Comparison of ENCODE assay signal across 19 cellular contexts in genomic region chr3:69710153-69710977, GRCh38. TPM values are rescaled to one million over a fixed set of nuclear protein-coding genes. Genes with fewer than 3 reads are reported as not detected.
DNase-seq lines count a peak whose midpoint lies in the region; ATAC-seq and TF ChIP-seq lines count a peak whose summit lies in the region.
"Had no signal": no experiment of that assay in that cellular context is flagged by ENCODE, and none has a peak within 500 bp of the region (broad histone marks: within the 10 kb centered on the region; RNA-seq: fewer than 3 reads in every experiment).

No MANE protein-coding gene starts in this region.

- no peak for TF ChIP-seq CTCF in SK-N-SH (IDR thresholded peaks at IDR 0.05)
- TF ChIP-seq CTCF in PC-3 (conservative IDR thresholded peaks at IDR 0.05; ENCODE audit: low read depth, low read length), result no peak

- WGBS in SK-N-SH (ENCODE audit: low lambda C conversion rate), result 68% methylated on average over 4 of the region's 4 CpGs

- H2AFZ ChIP-seq in SK-N-SH (ENCODE audit: low read depth) (no peak overlapping the region), PC-3 (ENCODE audit: low read length) (no peak overlapping the region)

- intact Hi-C loops in PC-3 (cut with micrococcal nuclease), result no loop called here

- H3K79me2 ChIP-seq in SK-N-SH (ENCODE audit: insufficient read depth), result no peaks in the 10 kb centered on the region
- H3K79me2 ChIP-seq in PC-3 (ENCODE audit: low read length), result no peaks in the 10 kb centered on the region

- no TSS peak for BruUV-seq in PC-3 (replicated peaks; lab: Mats Ljungman, UMichigan)

- H3K4me2 ChIP-seq in SK-N-SH, result no peak overlapping the region
- no peak overlapping the region for H3K4me2 ChIP-seq in PC-3 (ENCODE audit: low read length)

- CTCF ChIA-PET in SK-N-SH (lab: Yijun Ruan, JAX), result interaction anchor here (2.7 kb wide), 1 partner anchor 19 kb away, joined by 9 read pairs; no protein-coding TSS in a partner anchor
- CTCF ChIA-PET in PC-3 (lab: Charles Lee), result no interaction called here

- H3K27ac ChIP-seq in SK-N-SH (ENCODE audit: low read depth in 2 of 2, low read length in 1 of 2) (no peak overlapping the region), PC-3 (ENCODE audit: low read length) (no peak overlapping the region)
- H3K27ac ChIP-seq: stomach, uterus, VCaP had no signal

- H3K9ac ChIP-seq in SK-N-SH (no peak overlapping the region), PC-3 (ENCODE audit: low read length) (no peak overlapping the region)

- DNase-seq in SK-N-SH, result no peak
- DNase-seq in PC-3, result peak; percentile 12
- peak; percentile 47 for DNase-seq in epidermal melanocyte (ENCODE audit: insufficient read length, low spot score)
- DNase-seq in skeletal muscle cell (ENCODE audit: low read depth), result peak; percentile 85
- DNase-seq in NCI-H2227 (lab: John Stamatoyannopoulos, UW; ENCODE audit: unreplicated experiment), result no peak
- DNase-seq in cerebellum (ENCODE audit: low spot score), result no peak
- no peak for DNase-seq in DMS114 treated with DMSO at 0.1 percent for 48 hours (lab: John Stamatoyannopoulos, UW; ENCODE audit: unreplicated experiment)
- DNase-seq: activated CD4-positive, alpha-beta T cell treated with anti-CD3 and anti-CD28 coated beads, Interleukin-2, amount 50 U/mL, for 48 hours; activated naive CD8-positive, alpha-beta T cell treated with anti-CD3 and anti-CD28 coated beads for 36 hours; activated T-cell treated with anti-CD3 and anti-CD28 coated beads, Interleukin-2, amount 50 U/mL, for 4 hours; H9; MM.1S; NCI-H2029 treated with DMSO at 0.1 percent for 48 hours; NCI-H524 treated with DMSO at 0.1 percent for 48 hours; stomach; uterus had no signal

- no peak for TF ChIP-seq EP300 in SK-N-SH (IDR thresholded peaks at IDR 0.05; ENCODE audit: borderline replicate concordance in 1 of 2, low read depth in 1 of 2, low read length in 1 of 2)

- H3K4me1 ChIP-seq in SK-N-SH (ENCODE audit: control insufficient read depth in 1 of 2, insufficient read depth in 2 of 2, low read depth in 1 of 2, low read length in 1 of 2) (no peaks in the 10 kb centered on the region), PC-3 (ENCODE audit: insufficient read depth, low read length) (no peaks in the 10 kb centered on the region)
- H3K4me1 ChIP-seq: stomach, uterus had no signal

- H3K27me3 ChIP-seq in SK-N-SH (ENCODE audit: insufficient read depth), result no peaks in the 10 kb centered on the region; the same call in 1 of the 2 replicates
- H3K27me3 ChIP-seq in PC-3 (ENCODE audit: low read length), result no peaks in the 10 kb centered on the region
- H3K27me3 ChIP-seq: stomach, uterus had no signal

- POLR2A ChIA-PET in SK-N-SH (lab: Yijun Ruan, JAX) (no interaction called here), PC-3 (lab: Charles Lee; ENCODE audit: unreplicated experiment) (no interaction called here)

- H4K20me1 ChIP-seq in SK-N-SH (ENCODE audit: insufficient read depth) (no peaks in the 10 kb centered on the region), PC-3 (ENCODE audit: low read length) (no peaks in the 10 kb centered on the region)

- no peaks in the 10 kb centered on the region for H3F3A ChIP-seq in SK-N-SH (replicated peaks; ENCODE audit: insufficient read depth)
- no peaks in the 10 kb centered on the region for H3F3A ChIP-seq in PC-3 (ENCODE audit: low read length, unreplicated experiment)

- no peak for TF ChIP-seq RAD21 in SK-N-SH (IDR thresholded peaks at IDR 0.05; ENCODE audit: low read length)

- no peaks in the 10 kb centered on the region for H3K9me3 ChIP-seq in SK-N-SH
- H3K9me3 ChIP-seq in PC-3 (ENCODE audit: low read length), result no peaks in the 10 kb centered on the region
- H3K9me3 ChIP-seq: stomach, uterus had no signal

- H3K4me3 ChIP-seq in SK-N-SH (ENCODE audit: low read depth in 2 of 2, low read length in 1 of 2), result no peak overlapping the region
- no peak overlapping the region for H3K4me3 ChIP-seq in PC-3 (ENCODE audit: low read length)
- no peak overlapping the region for H3K4me3 ChIP-seq in skeletal muscle cell (ENCODE audit: low read depth, low read length)
- H3K4me3 ChIP-seq: stomach, uterus had no signal

- ATAC-seq in SK-N-SH treated with all-trans-retinoic acid at 6 μM for 48 hours (no peak), PC-3 (peak; percentile 68)
- ATAC-seq: activated T-cell treated with anti-CD3 and anti-CD28 coated beads, Interleukin-2, amount 50 U/mL, for 4 hours; Panc1 had no signal

- no peaks in the 10 kb centered on the region for H3K9me2 ChIP-seq in SK-N-SH
- H3K9me2 ChIP-seq in PC-3 (replicated peaks; ENCODE audit: low read length), result no peaks in the 10 kb centered on the region

- H3K36me3 ChIP-seq in SK-N-SH (replicated peaks in 1 of 2; ENCODE audit: control insufficient read depth in 1 of 2, insufficient read depth in 2 of 2, low read length in 1 of 2) (no peaks in the 10 kb centered on the region), PC-3 (ENCODE audit: low read depth, low read length) (no peaks in the 10 kb centered on the region)
- H3K36me3 ChIP-seq: stomach, uterus had no signal

TF ChIP-seq in SK-N-SH, 30 proteins besides CTCF, POLR2A, EP300 and RAD21:
- TF ChIP-seq TCF12 (IDR thresholded peaks at IDR 0.05) (peak; percentile 24; the same call in 1 of the 2 replicates), RXRA (IDR thresholded peaks at IDR 0.05; ENCODE audit: borderline replicate concordance, low read depth) (no peak)

TF ChIP-seq in SK-N-SH treated with all-trans-retinoic acid at 6 μM for 48 hours, 23 proteins besides CTCF, POLR2A, EP300 and RAD21:
- no peak for TF ChIP-seq POU6F1 (CRISPR knock-in tag; IDR thresholded peaks at IDR 0.05; ENCODE audit: borderline replicate concordance, low read depth)
- no peak for TF ChIP-seq CSDC2 (CRISPR knock-in tag; IDR thresholded peaks at IDR 0.05)
- TF ChIP-seq ESRRG (CRISPR knock-in tag; IDR thresholded peaks at IDR 0.05), result no peak

RNA-seq across cellular contexts. Expression of gene MITF, which starts 28.9 kb away (rescaled TPM):
- polyA plus RNA-seq in SK-N-SH (2012; rRNA removed), result 1.7 and 2.5 TPM in 2 replicates
- polyA plus RNA-seq in SK-N-SH (2012; cell fraction: cytosol; rRNA removed), result 2.0 and 2.3 TPM in 2 replicates
- 1.5 and 2.3 TPM in 2 replicates for polyA plus RNA-seq in SK-N-SH (2012; cell fraction: nucleus; rRNA removed)
- 2.8 and 7.6 TPM in 2 replicates for total RNA-seq in PC-3 (2014; rRNA removed)
- 2.0 TPM for total RNA-seq in cerebellum

Comparison
In these comparisons a context has a peak if more than half of its experiments do, and no peak if none do; other contexts are left out.
1. DNase-seq: peak in PC-3 (single experiment), epidermal melanocyte (single experiment) and skeletal muscle cell (single experiment); none in SK-N-SH (single experiment), NCI-H2227 (single experiment), cerebellum (single experiment) and DMS114 treated with DMSO at 0.1 percent for 48 hours (single experiment).